ENCODE assay signal across 19 cellular contexts in the genomic region with DNA sequence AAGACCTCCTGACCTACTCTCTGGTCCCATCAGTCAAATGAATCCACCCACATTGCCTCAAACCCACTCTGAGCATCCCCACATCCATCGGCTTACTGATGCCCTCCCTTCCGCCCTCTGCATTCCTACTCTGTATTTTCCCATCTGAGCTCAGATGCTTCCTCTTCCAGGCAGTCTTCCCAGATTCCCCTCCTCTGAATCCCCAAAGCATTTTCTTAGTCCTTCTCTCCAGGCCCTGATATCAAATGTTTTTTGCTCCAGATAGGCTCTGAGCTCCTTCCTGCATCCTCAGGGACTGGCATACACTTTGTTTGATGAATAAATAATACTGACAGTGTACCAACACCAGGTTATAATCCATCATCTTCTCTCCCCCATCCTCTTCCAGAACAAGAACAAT. TPM values are rescaled to one million over a fixed set of nuclear protein-coding genes. Genes with fewer than 3 reads are reported as not detected.
DNase-seq lines count a peak whose midpoint lies in the region; ATAC-seq, FAIRE-seq and TF ChIP-seq lines count a peak whose summit lies in the region.
"Had no signal": no experiment of that assay in that cellular context is flagged by ENCODE, and none has a peak within 500 bp of the region (broad histone marks: within the 10 kb centered on the region; RNA-seq: fewer than 3 reads in every experiment).

No MANE protein-coding gene starts in this region.

- POLR2A ChIA-PET in HepG2 (lab: Yijun Ruan, JAX) = interaction anchor here (2.7 to 8.8 kb wide), 4 partner anchors 12 to 26 kb away, joined by 58 to 164 read pairs (median 63); a partner anchor contains a TSS

- no peak overlapping the region for H2AFZ ChIP-seq in HepG2 (ENCODE audit: low read length)

- CTCF ChIA-PET in HepG2 (lab: Yijun Ruan, JAX; ENCODE audit: low intra/inter-chr PET ratio, low total read pairs) = no interaction called here

- H3K4me3 Mint-ChIP-seq in brain = peak overlapping the region; percentile 10 to 41 (median 18)
- peak overlapping the region; percentile 55 for H3K4me3 Mint-ChIP-seq in neural crest cell
- H3K4me3 Mint-ChIP-seq: CD8-positive, alpha-beta T cell; HFFc6 had no signal

- H3K27ac Mint-ChIP-seq in brain (peak overlapping the region in 4 of 5 experiments; percentile 29 to 76 (median 56)), neural crest cell (ENCODE audit: unreplicated experiment) (no peak overlapping the region)
- H3K27ac Mint-ChIP-seq: CD8-positive, alpha-beta T cell; HFFc6 had no signal

- H4K20me1 ChIP-seq in HepG2 (ENCODE audit: insufficient read depth, low read length) = no peaks in the 10 kb centered on the region

- ATAC-seq in HepG2 (no peak), right lobe of liver (no peak), HG03175 (IDR thresholded peaks at IDR 0.05; ENCODE audit: unreplicated experiment) (no peak), HG03095 (IDR thresholded peaks at IDR 0.05; ENCODE audit: unreplicated experiment) (no peak)
- ATAC-seq: CD8-positive, alpha-beta T cell; HCT116 had no signal

- H3K27ac ChIP-seq in HepG2 (ENCODE audit: extremely low read length, insufficient read depth, low read length) = no peak overlapping the region
- H3K27ac ChIP-seq in right lobe of liver = no peak overlapping the region
- H3K27ac ChIP-seq: 22Rv1; BLaER1 treated with 17β-estradiol and CSF1 and Interleukin-3, amounts not matched to agents 10 nM and 100 nM; HL-60; KMS-11 had no signal

- no peaks in the 10 kb centered on the region for H3K27me3 Mint-ChIP-seq in brain
- no peaks in the 10 kb centered on the region for H3K27me3 Mint-ChIP-seq in neural crest cell (ENCODE audit: low read depth)

- H3K4me1 Mint-ChIP-seq in brain = peaks cover 29% of the 10 kb centered on the region
- peaks cover 20% of the 10 kb centered on the region for H3K4me1 Mint-ChIP-seq in neural crest cell

- H3K9me3 ChIP-seq in HepG2 (ENCODE audit: low read length) = no peaks in the 10 kb centered on the region
- H3K9me3 ChIP-seq in right lobe of liver = no peaks in the 10 kb centered on the region
- H3K9me3 ChIP-seq: BLaER1 treated with 17β-estradiol and CSF1 and Interleukin-3, amounts not matched to agents 10 nM and 100 nM had no signal

- H3K36me3 ChIP-seq in HepG2 (replicated peaks in 1 of 2; ENCODE audit: control insufficient read depth in 1 of 2, insufficient read depth in 2 of 2, low read length in 2 of 2) (no peaks in the 10 kb centered on the region), right lobe of liver (no peaks in the 10 kb centered on the region)

- no peak overlapping the region for H3K4me3 ChIP-seq in HepG2 (replicated peaks in 1 of 3; ENCODE audit: insufficient read depth in 1 of 3, low read depth in 2 of 3, low read length in 3 of 3)
- H3K4me3 ChIP-seq in right lobe of liver = no peak overlapping the region
- H3K4me3 ChIP-seq: BLaER1 treated with 17β-estradiol and CSF1 and Interleukin-3, amounts not matched to agents 10 nM and 100 nM had no signal

- H3K9ac ChIP-seq in HepG2 (ENCODE audit: insufficient read depth, low read depth, low read length) = no peak overlapping the region
- H3K9ac ChIP-seq: KMS-11 had no signal

- no peak overlapping the region for H3K4me2 ChIP-seq in HepG2 (ENCODE audit: low read depth, low read length)
- H3K4me2 ChIP-seq: KMS-11 had no signal

- peaks cover 32% of the 10 kb centered on the region for H3K36me3 Mint-ChIP-seq in brain
- H3K36me3 Mint-ChIP-seq in neural crest cell (ENCODE audit: low read depth) = peaks cover 7% of the 10 kb centered on the region
- H3K36me3 Mint-ChIP-seq: CD8-positive, alpha-beta T cell had no signal

- 95% methylated on average over 2 of the region's 2 CpGs for WGBS in HepG2 (ENCODE audit: low lambda C conversion rate)
- WGBS in right lobe of liver (ENCODE audit: insufficient coverage, low coverage, low lambda C conversion rate, missing lambda C conversion rate) = no CpG with 5 or more reads among the region's 2 CpGs

- no peaks in the 10 kb centered on the region; a peak in 1 of 5 replicates for H3K27me3 ChIP-seq in HepG2 (ENCODE audit: control insufficient read depth in 1 of 2, insufficient read depth in 2 of 2, low read length in 2 of 2)
- no peaks in the 10 kb centered on the region for H3K27me3 ChIP-seq in right lobe of liver

- no peak for FAIRE-seq in HepG2 (lab: Jason Lieb, UNC)

- in situ Hi-C loops in HepG2 (cut with HindIII; ENCODE audit: extremely low pct_ligation_motif_present, low pct_unique_long_range_greater_than_20kb) = no loop called here

- no peak for TF ChIP-seq POLR2A in HepG2 (IDR thresholded peaks at IDR 0.05; ENCODE audit: insufficient read depth in 1 of 2, low read depth in 2 of 2, low read length in 2 of 2)
- TF ChIP-seq POLR2A in right lobe of liver (IDR thresholded peaks at IDR 0.05) = no peak

- TF ChIP-seq EP300 in HepG2 (IDR thresholded peaks at IDR 0.05; ENCODE audit: low read depth in 2 of 2, low read length in 2 of 2) = no peak
- no peak for TF ChIP-seq EP300 in HepG2 (CRISPR knock-in tag; IDR thresholded peaks at IDR 0.05; ENCODE audit: borderline replicate concordance)

- DNase-seq in HepG2 (ENCODE audit: low spot score) (no peak), right lobe of liver (no peak), neural crest cell (ENCODE audit: low read depth, low spot score) (no peak)
- no peak for DNase-seq in stimulated activated CD4-positive, alpha-beta T cell treated with anti-CD3 and anti-CD28 coated beads, Interleukin-4, amount 100 ng/mL, for 1 hour
- DNase-seq: Calu3; CD8-positive, alpha-beta T cell; DMS79 treated with DMSO at 0.1 percent for 48 hours; GF-D8; GOT3; H7; HFFc6 had no signal

- peaks cover 70% of the 10 kb centered on the region for H3K4me1 ChIP-seq in HepG2 (ENCODE audit: insufficient read depth, low read length)
- H3K4me1 ChIP-seq in right lobe of liver = peaks cover 0 to 2% (median 0%) of the 10 kb centered on the region in 4 donors

- TF ChIP-seq RAD21 in HepG2 (CRISPR knock-in tag; IDR thresholded peaks at IDR 0.05) = no peak

- no peaks in the 10 kb centered on the region for H3K79me2 ChIP-seq in HepG2 (ENCODE audit: insufficient read depth, low read length)

- no peak for TF ChIP-seq CTCF in HepG2 (CRISPR knock-in tag; IDR thresholded peaks at IDR 0.05)
- TF ChIP-seq CTCF in right lobe of liver (IDR thresholded peaks at IDR 0.05) = no peak
- no peak for TF ChIP-seq CTCF in brain (conservative IDR thresholded peaks at IDR 0.05)
- TF ChIP-seq CTCF in neural crest cell (conservative IDR thresholded peaks at IDR 0.05) = no peak

- H3K9me3 Mint-ChIP-seq in brain (peaks cover 0 to 2% (median 0%) of the 10 kb centered on the region in 5 experiments), neural crest cell (no peaks in the 10 kb centered on the region)
- H3K9me3 Mint-ChIP-seq: CD8-positive, alpha-beta T cell; HFFc6 had no signal

- intact Hi-C loops in HepG2 (cut with micrococcal nuclease; ENCODE audit: unreplicated experiment) (loop anchor here (2.0 kb wide), 1 partner anchor 17 kb away; no protein-coding TSS in a partner anchor), right lobe of liver (cut with DNase I) (no loop called here)

- no TSS peak for BruUV-seq in HepG2 (replicated peaks; lab: Mats Ljungman, UMichigan)

RNA-seq across cellular contexts. Expression of a gene that starts 3.9 kb away (rescaled TPM):
- total RNA-seq in HepG2 (2016; rRNA removed; fragmentation: Illumina TruSeq; extraction: Trizol) (7.0 and 16.9 TPM in 2 replicates), right lobe of liver (10 to 100 TPM in 5 of 6 experiments, 1 to 10 TPM in 1; 9.6 to 70.2 (median 35.6) TPM), neural crest cell (56.6 and 61.0 TPM in 2 replicates)
- total RNA-seq in HepG2 (2016; cell fraction: cytosol; rRNA removed; fragmentation: Illumina TruSeq; extraction: Trizol; ENCODE audit: low read depth) = 3.6 and 5.4 TPM in 2 replicates
- total RNA-seq in HepG2 (2016; cell fraction: insoluble cytoplasmic fraction; rRNA removed; fragmentation: Illumina TruSeq; extraction: Trizol) = 5.7 and 18.2 TPM in 2 replicates
- total RNA-seq in HepG2 (2016; cell fraction: membrane; rRNA removed; fragmentation: Illumina TruSeq; extraction: Trizol) = 6.1 and 6.9 TPM in 2 replicates
- 18.3 and 22.2 TPM in 2 replicates for total RNA-seq in HepG2 (2016; cell fraction: nucleus; rRNA removed; fragmentation: Illumina TruSeq; extraction: Trizol)
- polyA plus RNA-seq in HepG2 (2011; rRNA removed) (28.6 and 30.7 TPM in 2 replicates), brain (ENCODE audit: insufficient read depth, low read depth, low replicate concordance) (65.5 TPM)
- polyA plus RNA-seq in HepG2 (2011; cell fraction: cytosol; rRNA removed) = 26.4 and 36.2 TPM in 2 replicates
- polyA plus RNA-seq in HepG2 (2011; cell fraction: nucleus; rRNA removed) = 25.4 and 33.0 TPM in 2 replicates
- 13.5 and 20.7 TPM in 2 replicates for polyA plus RNA-seq in HepG2 (2012)
- polyA plus RNA-seq in HepG2 (2016; cell fraction: cytosol; fragmentation: Illumina TruSeq; extraction: Trizol; ENCODE audit: low read depth) = 6.3 and 6.9 TPM in 2 replicates
- 7.2 and 10.5 TPM in 2 replicates for polyA plus RNA-seq in HepG2 (2016; cell fraction: insoluble cytoplasmic fraction; fragmentation: Illumina TruSeq; extraction: Trizol; ENCODE audit: low read depth)
- 7.7 and 8.9 TPM in 2 replicates for polyA plus RNA-seq in HepG2 (2016; cell fraction: membrane; fragmentation: Illumina TruSeq; extraction: Trizol; ENCODE audit: low read depth)
- polyA plus RNA-seq in HepG2 (2016; cell fraction: nucleus; fragmentation: Illumina TruSeq; extraction: Trizol; ENCODE audit: insufficient read depth, low read depth) = 31.7 and 37.7 TPM in 2 replicates
- polyA minus RNA-seq in HepG2 (2011; rRNA and poly(A)+ RNA removed; ENCODE audit: low replicate concordance) = 3.3 and 51.4 TPM in 2 replicates
- polyA minus RNA-seq in HepG2 (2011; cell fraction: cytosol; rRNA and poly(A)+ RNA removed) = 17.1 and 20.1 TPM in 2 replicates
- 8.1 and 10.7 TPM in 2 replicates for polyA minus RNA-seq in HepG2 (2011; cell fraction: nucleus; rRNA and poly(A)+ RNA removed)
- total RNA-seq: CD8-positive, alpha-beta T cell had no signal

RNA-seq across cellular contexts. Expression of a gene that starts 17.0 kb away (rescaled TPM):
- total RNA-seq in HepG2 (2016; rRNA removed; fragmentation: Illumina TruSeq; extraction: Trizol) = 63.8 and 202 TPM in 2 replicates
- 83.9 and 87.3 TPM in 2 replicates for total RNA-seq in HepG2 (2016; cell fraction: cytosol; rRNA removed; fragmentation: Illumina TruSeq; extraction: Trizol; ENCODE audit: low read depth)
- total RNA-seq in HepG2 (2016; cell fraction: insoluble cytoplasmic fraction; rRNA removed; fragmentation: Illumina TruSeq; extraction: Trizol) = 57.2 and 212 TPM in 2 replicates
- total RNA-seq in HepG2 (2016; cell fraction: membrane; rRNA removed; fragmentation: Illumina TruSeq; extraction: Trizol) = 50.4 and 53.1 TPM in 2 replicates
- total RNA-seq in HepG2 (2016; cell fraction: nucleus; rRNA removed; fragmentation: Illumina TruSeq; extraction: Trizol) = 213 and 263 TPM in 2 replicates
- 222 and 231 TPM in 2 replicates for polyA plus RNA-seq in HepG2 (2011; rRNA removed)
- polyA plus RNA-seq in HepG2 (2011; cell fraction: cytosol; rRNA removed) = 240 and 265 TPM in 2 replicates
- 851 and 910 TPM in 2 replicates for polyA plus RNA-seq in HepG2 (2011; cell fraction: nucleus; rRNA removed)
- polyA plus RNA-seq in HepG2 (2012) = 102 and 105 TPM in 2 replicates
- 37.4 and 39.2 TPM in 2 replicates for polyA plus RNA-seq in HepG2 (2016; cell fraction: cytosol; fragmentation: Illumina TruSeq; extraction: Trizol; ENCODE audit: low read depth)
- polyA plus RNA-seq in HepG2 (2016; cell fraction: insoluble cytoplasmic fraction; fragmentation: Illumina TruSeq; extraction: Trizol; ENCODE audit: low read depth) = 82.4 and 101 TPM in 2 replicates
- polyA plus RNA-seq in HepG2 (2016; cell fraction: membrane; fragmentation: Illumina TruSeq; extraction: Trizol; ENCODE audit: low read depth) = 45.6 and 51.6 TPM in 2 replicates
- polyA plus RNA-seq in HepG2 (2016; cell fraction: nucleus; fragmentation: Illumina TruSeq; extraction: Trizol; ENCODE audit: insufficient read depth, low read depth) = 573 and 587 TPM in 2 replicates
- 289 and 410 TPM in 2 replicates for polyA minus RNA-seq in HepG2 (2011; rRNA and poly(A)+ RNA removed; ENCODE audit: low replicate concordance)
- 109 and 118 TPM in 2 replicates for polyA minus RNA-seq in HepG2 (2011; cell fraction: cytosol; rRNA and poly(A)+ RNA removed)
- 292 and 323 TPM in 2 replicates for polyA minus RNA-seq in HepG2 (2011; cell fraction: nucleus; rRNA and poly(A)+ RNA removed)
- 100 to 1,000 TPM in 3 of 6 experiments, 10 to 100 TPM in 3; 54.4 to 194 (median 134) TPM for total RNA-seq in right lobe of liver
- polyA plus RNA-seq in brain (ENCODE audit: insufficient read depth, low read depth, low replicate concordance) = 89.7 TPM
- total RNA-seq in neural crest cell = 49.7 and 55.3 TPM in 2 replicates

RNA-seq across cellular contexts. Expression of a gene that starts 17.1 kb away (rescaled TPM):
- total RNA-seq in HepG2 (2016; rRNA removed; fragmentation: Illumina TruSeq; extraction: Trizol) (4.1 and 9.7 TPM in 2 replicates), right lobe of liver (1 to 10 TPM; 3.6 to 8.8 (median 5.4) TPM), neural crest cell (3.3 and 3.5 TPM in 2 replicates)
- total RNA-seq in HepG2 (2016; cell fraction: cytosol; rRNA removed; fragmentation: Illumina TruSeq; extraction: Trizol; ENCODE audit: low read depth) = 6.7 and 8.8 TPM in 2 replicates
- 6.0 and 9.5 TPM in 2 replicates for total RNA-seq in HepG2 (2016; cell fraction: insoluble cytoplasmic fraction; rRNA removed; fragmentation: Illumina TruSeq; extraction: Trizol)
- total RNA-seq in HepG2 (2016; cell fraction: membrane; rRNA removed; fragmentation: Illumina TruSeq; extraction: Trizol) = 7.3 and 9.1 TPM in 2 replicates
- total RNA-seq in HepG2 (2016; cell fraction: nucleus; rRNA removed; fragmentation: Illumina TruSeq; extraction: Trizol) = 14.4 and 18.5 TPM in 2 replicates
- polyA plus RNA-seq in HepG2 (2011; rRNA removed) (7.2 and 12.2 TPM in 2 replicates), brain (ENCODE audit: insufficient read depth, low read depth, low replicate concordance) (1.9 TPM)
- 3.7 and 6.3 TPM in 2 replicates for polyA plus RNA-seq in HepG2 (2011; cell fraction: cytosol; rRNA removed)
- polyA plus RNA-seq in HepG2 (2011; cell fraction: nucleus; rRNA removed) = 57.9 and 58.9 TPM in 2 replicates
- 4.2 and 4.6 TPM in 2 replicates for polyA plus RNA-seq in HepG2 (2012)
- polyA plus RNA-seq in HepG2 (2016; cell fraction: cytosol; fragmentation: Illumina TruSeq; extraction: Trizol; ENCODE audit: low read depth) = 4.1 and 4.3 TPM in 2 replicates
- polyA plus RNA-seq in HepG2 (2016; cell fraction: insoluble cytoplasmic fraction; fragmentation: Illumina TruSeq; extraction: Trizol; ENCODE audit: low read depth) = 4.2 and 4.9 TPM in 2 replicates
- 3.9 and 4.0 TPM in 2 replicates for polyA plus RNA-seq in HepG2 (2016; cell fraction: membrane; fragmentation: Illumina TruSeq; extraction: Trizol; ENCODE audit: low read depth)
- 18.5 and 19.4 TPM in 2 replicates for polyA plus RNA-seq in HepG2 (2016; cell fraction: nucleus; fragmentation: Illumina TruSeq; extraction: Trizol; ENCODE audit: insufficient read depth, low read depth)
- polyA minus RNA-seq in HepG2 (2011; rRNA and poly(A)+ RNA removed; ENCODE audit: low replicate concordance) = 1.3 and 16.0 TPM in 2 replicates
- 1.9 and 2.1 TPM in 2 replicates for polyA minus RNA-seq in HepG2 (2011; cell fraction: cytosol; rRNA and poly(A)+ RNA removed)
- polyA minus RNA-seq in HepG2 (2011; cell fraction: nucleus; rRNA and poly(A)+ RNA removed) = 24.2 and 27.4 TPM in 2 replicates

RNA-seq across cellular contexts. Expression of a gene that starts 20.7 kb away (rescaled TPM):
- total RNA-seq in HepG2 (2016; rRNA removed; fragmentation: Illumina TruSeq; extraction: Trizol) (3.3 and 7.6 TPM in 2 replicates), right lobe of liver (1 to 10 TPM in 5 of 6 experiments, under 1 TPM in 1; 0.50 to 3.2 (median 2.0) TPM), neural crest cell (0.41 and 2.2 TPM in 2 replicates)
- 0.35 and 0.40 TPM in 2 replicates for total RNA-seq in HepG2 (2016; cell fraction: cytosol; rRNA removed; fragmentation: Illumina TruSeq; extraction: Trizol; ENCODE audit: low read depth)
- total RNA-seq in HepG2 (2016; cell fraction: insoluble cytoplasmic fraction; rRNA removed; fragmentation: Illumina TruSeq; extraction: Trizol) = 2.3 and 8.1 TPM in 2 replicates
- total RNA-seq in HepG2 (2016; cell fraction: membrane; rRNA removed; fragmentation: Illumina TruSeq; extraction: Trizol) = 2.3 TPM in 2 replicates
- 13.0 and 19.1 TPM in 2 replicates for total RNA-seq in HepG2 (2016; cell fraction: nucleus; rRNA removed; fragmentation: Illumina TruSeq; extraction: Trizol)
- polyA plus RNA-seq in HepG2 (2011; rRNA removed) (4.8 and 8.9 TPM in 2 replicates), brain (ENCODE audit: insufficient read depth, low read depth, low replicate concordance) (0.83 TPM)
- 1.8 and 3.7 TPM in 2 replicates for polyA plus RNA-seq in HepG2 (2011; cell fraction: cytosol; rRNA removed)
- polyA plus RNA-seq in HepG2 (2011; cell fraction: nucleus; rRNA removed) = 44.5 and 49.8 TPM in 2 replicates
- 2.1 and 3.2 TPM in 2 replicates for polyA plus RNA-seq in HepG2 (2012)
- polyA plus RNA-seq in HepG2 (2016; cell fraction: cytosol; fragmentation: Illumina TruSeq; extraction: Trizol; ENCODE audit: low read depth) = 0.34 and 0.51 TPM in 2 replicates
- polyA plus RNA-seq in HepG2 (2016; cell fraction: insoluble cytoplasmic fraction; fragmentation: Illumina TruSeq; extraction: Trizol; ENCODE audit: low read depth) = 1.0 and 1.7 TPM in 2 replicates
- 0.37 and 1.7 TPM in 2 replicates for polyA plus RNA-seq in HepG2 (2016; cell fraction: membrane; fragmentation: Illumina TruSeq; extraction: Trizol; ENCODE audit: low read depth)
- polyA plus RNA-seq in HepG2 (2016; cell fraction: nucleus; fragmentation: Illumina TruSeq; extraction: Trizol; ENCODE audit: insufficient read depth, low read depth) = 23.9 and 34.2 TPM in 2 replicates
- polyA minus RNA-seq in HepG2 (2011; rRNA and poly(A)+ RNA removed; ENCODE audit: low replicate concordance) = 3.0 and 7.4 TPM in 2 replicates
- 1.8 and 2.4 TPM in 2 replicates for polyA minus RNA-seq in HepG2 (2011; cell fraction: cytosol; rRNA and poly(A)+ RNA removed)
- 19.0 and 20.9 TPM in 2 replicates for polyA minus RNA-seq in HepG2 (2011; cell fraction: nucleus; rRNA and poly(A)+ RNA removed)

RNA-seq across cellular contexts. Expression of a gene that starts 26.4 kb away (rescaled TPM):
- total RNA-seq in HepG2 (2016; rRNA removed; fragmentation: Illumina TruSeq; extraction: Trizol) (18.5 and 20.9 TPM in 2 replicates), right lobe of liver (10 to 100 TPM in 2 of 6 experiments, 1 to 10 TPM in 4; 7.8 to 12.1 (median 9.5) TPM), neural crest cell (36.4 and 36.5 TPM in 2 replicates)
- 30.2 and 42.6 TPM in 2 replicates for total RNA-seq in HepG2 (2016; cell fraction: cytosol; rRNA removed; fragmentation: Illumina TruSeq; extraction: Trizol; ENCODE audit: low read depth)
- 17.6 and 21.4 TPM in 2 replicates for total RNA-seq in HepG2 (2016; cell fraction: insoluble cytoplasmic fraction; rRNA removed; fragmentation: Illumina TruSeq; extraction: Trizol)
- 35.4 and 44.6 TPM in 2 replicates for total RNA-seq in HepG2 (2016; cell fraction: membrane; rRNA removed; fragmentation: Illumina TruSeq; extraction: Trizol)
- total RNA-seq in HepG2 (2016; cell fraction: nucleus; rRNA removed; fragmentation: Illumina TruSeq; extraction: Trizol) = 19.3 and 21.9 TPM in 2 replicates
- polyA plus RNA-seq in HepG2 (2011; rRNA removed) (21.6 and 24.4 TPM in 2 replicates), brain (ENCODE audit: insufficient read depth, low read depth, low replicate concordance) (90.9 TPM)
- 19.5 and 26.1 TPM in 2 replicates for polyA plus RNA-seq in HepG2 (2011; cell fraction: cytosol; rRNA removed)
- 38.0 and 44.1 TPM in 2 replicates for polyA plus RNA-seq in HepG2 (2011; cell fraction: nucleus; rRNA removed)
- 22.9 and 30.3 TPM in 2 replicates for polyA plus RNA-seq in HepG2 (2012)
- 41.4 and 54.3 TPM in 2 replicates for polyA plus RNA-seq in HepG2 (2016; cell fraction: cytosol; fragmentation: Illumina TruSeq; extraction: Trizol; ENCODE audit: low read depth)
- 27.4 and 35.6 TPM in 2 replicates for polyA plus RNA-seq in HepG2 (2016; cell fraction: insoluble cytoplasmic fraction; fragmentation: Illumina TruSeq; extraction: Trizol; ENCODE audit: low read depth)
- polyA plus RNA-seq in HepG2 (2016; cell fraction: membrane; fragmentation: Illumina TruSeq; extraction: Trizol; ENCODE audit: low read depth) = 51.1 and 55.4 TPM in 2 replicates
- 35.5 and 37.2 TPM in 2 replicates for polyA plus RNA-seq in HepG2 (2016; cell fraction: nucleus; fragmentation: Illumina TruSeq; extraction: Trizol; ENCODE audit: insufficient read depth, low read depth)
- polyA minus RNA-seq in HepG2 (2011; rRNA and poly(A)+ RNA removed; ENCODE audit: low replicate concordance) = 40.1 and 74.5 TPM in 2 replicates
- polyA minus RNA-seq in HepG2 (2011; cell fraction: cytosol; rRNA and poly(A)+ RNA removed) = 19.4 and 24.4 TPM in 2 replicates
- 55.2 and 63.6 TPM in 2 replicates for polyA minus RNA-seq in HepG2 (2011; cell fraction: nucleus; rRNA and poly(A)+ RNA removed)
